In the genomic region with DNA sequence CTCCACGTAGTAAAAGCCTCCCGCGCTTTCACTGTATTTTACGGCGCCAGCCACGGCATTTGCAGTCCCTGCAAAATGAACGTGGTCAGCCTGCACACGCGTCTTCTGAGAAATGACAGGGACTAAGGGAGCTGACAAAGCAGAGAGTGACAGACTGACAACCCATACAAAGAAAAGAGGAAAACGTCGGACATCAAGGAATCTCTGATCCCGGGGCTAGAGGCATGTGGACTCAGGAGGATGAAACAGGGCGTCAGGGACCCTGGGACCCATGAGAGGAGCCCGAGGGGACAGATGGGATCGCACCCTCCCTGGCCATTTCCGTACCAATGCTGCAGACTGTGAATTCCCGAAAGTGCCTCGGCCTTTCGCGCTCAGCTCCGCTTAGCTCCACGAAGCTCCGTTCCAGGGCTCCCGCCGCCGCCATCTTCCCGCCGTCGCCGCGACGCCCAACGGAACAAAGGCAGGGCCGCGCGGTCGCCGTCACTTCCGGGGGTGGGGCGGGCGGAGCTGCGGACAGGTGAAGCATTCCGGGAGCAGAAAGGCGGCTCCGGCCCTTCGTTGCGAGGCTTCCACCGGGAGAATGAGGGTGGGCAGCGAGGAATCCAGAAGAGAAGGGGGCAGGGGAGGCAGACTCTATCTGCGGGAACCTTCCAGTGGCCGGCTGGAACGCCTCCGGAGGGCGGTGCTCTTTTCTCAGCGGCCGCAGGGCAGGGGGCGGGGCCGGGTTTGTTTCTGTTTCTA, we compare ENCODE assay signal across 1 cellular context.
TF ChIP-seq lines count a peak whose summit lies in the region.

Gene NUP160 (minus strand): TSS at position 459 of the 744 bp plus-strand sequence. CDS start 32 bp downstream, at position 427.

TF ChIP-seq in HepG2, 621 proteins besides CTCF, POLR2A, EP300 and RAD21 (continued from another document and continues in another):
- TF ChIP-seq REL (CRISPR knock-in tag; conservative IDR thresholded peaks at IDR 0.05), result peak; percentile 95
- no peak for TF ChIP-seq ZNF276 (CRISPR knock-in tag; IDR thresholded peaks at IDR 0.05; ENCODE audit: low read depth)
- TF ChIP-seq, protein P1, sequence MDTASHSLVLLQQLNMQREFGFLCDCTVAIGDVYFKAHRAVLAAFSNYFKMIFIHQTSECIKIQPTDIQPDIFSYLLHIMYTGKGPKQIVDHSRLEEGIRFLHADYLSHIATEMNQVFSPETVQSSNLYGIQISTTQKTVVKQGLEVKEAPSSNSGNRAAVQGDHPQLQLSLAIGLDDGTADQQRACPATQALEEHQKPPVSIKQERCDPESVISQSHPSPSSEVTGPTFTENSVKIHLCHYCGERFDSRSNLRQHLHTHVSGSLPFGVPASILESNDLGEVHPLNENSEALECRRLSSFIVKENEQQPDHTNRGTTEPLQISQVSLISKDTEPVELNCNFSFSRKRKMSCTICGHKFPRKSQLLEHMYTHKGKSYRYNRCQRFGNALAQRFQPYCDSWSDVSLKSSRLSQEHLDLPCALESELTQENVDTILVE (CRISPR knock-in tag; IDR thresholded peaks at IDR 0.05), result peak; percentile 20; the same call in 1 of the 2 replicates
- TF ChIP-seq EEA1 (CRISPR knock-in tag; IDR thresholded peaks at IDR 0.05; ENCODE audit: borderline replicate concordance), result 0 out of 2 replicates have a peak, but pooled peaks have one; percentile 18
- peak; percentile 85; the same call in 1 of the 2 replicates for TF ChIP-seq KLF9 (CRISPR knock-in tag; IDR thresholded peaks at IDR 0.05; ENCODE audit: low read depth)
- no peak; the same call in 1 of the 2 replicates for TF ChIP-seq PRMT3 (CRISPR knock-in tag; IDR thresholded peaks at IDR 0.05; ENCODE audit: borderline replicate concordance, low read depth)
- TF ChIP-seq ZMYM3 (CRISPR knock-in tag; IDR thresholded peaks at IDR 0.05), result no peak
- peak; percentile 83 for TF ChIP-seq SNAI1 (CRISPR knock-in tag; IDR thresholded peaks at IDR 0.05; ENCODE audit: borderline replicate concordance)
- TF ChIP-seq ZFX (CRISPR knock-in tag; IDR thresholded peaks at IDR 0.05; ENCODE audit: low read depth), result peak; percentile 88
- TF ChIP-seq PAF1 (CRISPR knock-in tag; IDR thresholded peaks at IDR 0.05), result no peak
- TF ChIP-seq ZNF44 (CRISPR knock-in tag; IDR thresholded peaks at IDR 0.05), result no peak; the same call in 1 of the 2 replicates
- peak; percentile 87 for TF ChIP-seq ATF7-NPFF (CRISPR knock-in tag; IDR thresholded peaks at IDR 0.05; ENCODE audit: low read depth)
- no peak for TF ChIP-seq CCAR2 (optimal IDR thresholded peaks at IDR 0.05; ENCODE audit: low read depth, low read length)
- peak; percentile 65; the same call in 1 of the 2 replicates for TF ChIP-seq NCOA1 (CRISPR knock-in tag; IDR thresholded peaks at IDR 0.05)
- TF ChIP-seq, protein P2, sequence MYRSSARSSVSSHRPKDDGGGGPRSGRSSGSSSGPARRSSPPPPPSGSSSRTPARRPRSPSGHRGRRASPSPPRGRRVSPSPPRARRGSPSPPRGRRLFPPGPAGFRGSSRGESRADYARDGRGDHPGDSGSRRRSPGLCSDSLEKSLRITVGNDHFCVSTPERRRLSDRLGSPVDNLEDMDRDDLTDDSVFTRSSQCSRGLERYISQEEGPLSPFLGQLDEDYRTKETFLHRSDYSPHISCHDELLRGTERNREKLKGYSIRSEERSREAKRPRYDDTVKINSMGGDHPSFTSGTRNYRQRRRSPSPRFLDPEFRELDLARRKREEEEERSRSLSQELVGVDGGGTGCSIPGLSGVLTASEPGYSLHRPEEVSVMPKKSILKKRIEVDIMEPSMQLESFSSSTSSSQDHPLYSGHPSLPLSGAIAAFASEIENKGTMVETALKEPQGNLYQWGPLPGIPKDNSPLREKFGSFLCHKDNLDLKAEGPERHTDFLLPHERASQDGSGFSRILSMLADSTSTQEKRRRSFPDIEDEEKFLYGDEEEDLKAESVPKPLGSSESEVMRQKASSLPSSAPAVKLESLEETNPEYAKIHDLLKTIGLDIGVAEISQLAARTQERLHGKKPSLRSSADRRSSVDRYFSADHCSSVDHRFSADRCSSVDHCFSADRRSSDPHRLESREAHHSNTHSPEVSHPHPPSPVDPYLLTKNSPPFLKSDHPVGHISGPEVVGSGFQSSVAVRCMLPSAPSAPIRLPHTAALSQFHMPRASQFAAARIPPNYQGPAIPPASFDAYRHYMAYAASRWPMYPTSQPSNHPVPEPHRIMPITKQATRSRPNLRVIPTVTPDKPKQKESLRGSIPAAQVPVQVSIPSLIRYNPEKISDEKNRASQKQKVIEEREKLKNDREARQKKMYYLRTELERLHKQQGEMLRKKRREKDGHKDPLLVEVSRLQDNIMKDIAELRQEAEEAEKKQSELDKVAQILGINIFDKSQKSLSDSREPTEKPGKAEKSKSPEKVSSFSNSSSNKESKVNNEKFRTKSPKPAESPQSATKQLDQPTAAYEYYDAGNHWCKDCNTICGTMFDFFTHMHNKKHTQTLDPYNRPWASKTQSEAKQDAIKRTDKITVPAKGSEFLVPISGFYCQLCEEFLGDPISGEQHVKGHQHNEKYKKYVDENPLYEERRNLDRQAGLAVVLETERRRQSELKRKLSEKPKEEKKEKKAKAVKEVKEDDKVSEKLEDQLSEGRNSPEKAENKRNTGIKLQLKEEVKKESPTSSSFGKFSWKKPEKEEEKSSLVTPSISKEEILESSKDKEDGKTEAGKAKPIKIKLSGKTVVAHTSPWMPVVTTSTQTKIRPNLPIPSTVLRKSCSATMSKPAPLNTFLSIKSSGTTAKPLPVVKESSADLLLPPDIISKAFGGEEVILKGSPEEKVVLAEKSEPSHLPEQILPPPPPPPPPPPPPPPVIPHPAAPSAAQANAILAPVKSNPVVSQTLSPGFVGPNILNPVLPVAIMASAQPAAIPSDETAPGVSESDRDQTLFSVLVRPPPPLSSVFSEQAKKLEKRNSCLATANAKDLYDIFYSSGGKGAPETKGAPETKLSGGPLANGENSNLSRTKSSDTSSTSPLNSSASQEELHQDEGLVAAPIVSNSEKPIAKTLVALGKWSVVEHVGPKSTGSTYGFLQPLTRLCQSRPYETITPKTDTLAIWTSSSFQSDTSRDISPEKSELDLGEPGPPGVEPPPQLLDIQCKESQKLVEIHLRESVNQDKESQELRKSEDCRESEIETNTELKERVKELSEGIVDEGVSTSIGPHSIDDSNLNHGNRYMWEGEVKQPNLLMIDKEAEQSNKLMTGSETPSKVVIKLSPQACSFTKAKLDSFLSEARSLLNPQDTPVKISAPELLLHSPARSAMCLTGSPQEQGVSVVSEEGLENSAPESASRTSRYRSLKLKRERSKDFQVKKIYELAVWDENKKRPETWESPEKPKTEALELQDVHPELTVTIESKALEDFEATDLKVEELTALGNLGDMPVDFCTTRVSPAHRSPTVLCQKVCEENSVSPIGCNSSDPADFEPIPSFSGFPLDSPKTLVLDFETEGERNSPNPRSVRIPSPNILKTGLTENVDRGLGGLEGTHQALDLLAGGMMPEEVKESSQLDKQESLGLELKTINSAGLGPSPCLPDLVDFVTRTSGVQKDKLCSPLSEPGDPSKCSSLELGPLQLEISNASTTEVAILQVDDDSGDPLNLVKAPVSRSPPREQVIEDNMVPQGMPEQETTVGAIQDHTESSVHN (CRISPR knock-in tag; IDR thresholded peaks at IDR 0.05), result no peak
- peak; percentile 97 for TF ChIP-seq HOXA3 (CRISPR knock-in tag; IDR thresholded peaks at IDR 0.05)
- TF ChIP-seq TFDP2 (CRISPR knock-in tag; IDR thresholded peaks at IDR 0.05), result peak; percentile 87
- TF ChIP-seq ASH2L (IDR thresholded peaks at IDR 0.05; ENCODE audit: insufficient read length, low read depth, low read length), result peak; percentile 84
- no peak; the same call in 1 of the 2 replicates for TF ChIP-seq HDAC2 (CRISPR knock-in tag; IDR thresholded peaks at IDR 0.05)
- TF ChIP-seq, protein P3, sequence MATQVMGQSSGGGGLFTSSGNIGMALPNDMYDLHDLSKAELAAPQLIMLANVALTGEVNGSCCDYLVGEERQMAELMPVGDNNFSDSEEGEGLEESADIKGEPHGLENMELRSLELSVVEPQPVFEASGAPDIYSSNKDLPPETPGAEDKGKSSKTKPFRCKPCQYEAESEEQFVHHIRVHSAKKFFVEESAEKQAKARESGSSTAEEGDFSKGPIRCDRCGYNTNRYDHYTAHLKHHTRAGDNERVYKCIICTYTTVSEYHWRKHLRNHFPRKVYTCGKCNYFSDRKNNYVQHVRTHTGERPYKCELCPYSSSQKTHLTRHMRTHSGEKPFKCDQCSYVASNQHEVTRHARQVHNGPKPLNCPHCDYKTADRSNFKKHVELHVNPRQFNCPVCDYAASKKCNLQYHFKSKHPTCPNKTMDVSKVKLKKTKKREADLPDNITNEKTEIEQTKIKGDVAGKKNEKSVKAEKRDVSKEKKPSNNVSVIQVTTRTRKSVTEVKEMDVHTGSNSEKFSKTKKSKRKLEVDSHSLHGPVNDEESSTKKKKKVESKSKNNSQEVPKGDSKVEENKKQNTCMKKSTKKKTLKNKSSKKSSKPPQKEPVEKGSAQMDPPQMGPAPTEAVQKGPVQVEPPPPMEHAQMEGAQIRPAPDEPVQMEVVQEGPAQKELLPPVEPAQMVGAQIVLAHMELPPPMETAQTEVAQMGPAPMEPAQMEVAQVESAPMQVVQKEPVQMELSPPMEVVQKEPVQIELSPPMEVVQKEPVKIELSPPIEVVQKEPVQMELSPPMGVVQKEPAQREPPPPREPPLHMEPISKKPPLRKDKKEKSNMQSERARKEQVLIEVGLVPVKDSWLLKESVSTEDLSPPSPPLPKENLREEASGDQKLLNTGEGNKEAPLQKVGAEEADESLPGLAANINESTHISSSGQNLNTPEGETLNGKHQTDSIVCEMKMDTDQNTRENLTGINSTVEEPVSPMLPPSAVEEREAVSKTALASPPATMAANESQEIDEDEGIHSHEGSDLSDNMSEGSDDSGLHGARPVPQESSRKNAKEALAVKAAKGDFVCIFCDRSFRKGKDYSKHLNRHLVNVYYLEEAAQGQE (IDR thresholded peaks at IDR 0.05; ENCODE audit: borderline replicate concordance in 1 of 2, low read depth in 1 of 2, low read length in 2 of 2), result peak in 1 of 2 experiments; percentile 50; a peak in 1 of 4 replicates
- no peak for TF ChIP-seq MNT (IDR thresholded peaks at IDR 0.05)
- TF ChIP-seq MATR3 (CRISPR knock-in tag; IDR thresholded peaks at IDR 0.05), result no peak
- TF ChIP-seq, protein P4, sequence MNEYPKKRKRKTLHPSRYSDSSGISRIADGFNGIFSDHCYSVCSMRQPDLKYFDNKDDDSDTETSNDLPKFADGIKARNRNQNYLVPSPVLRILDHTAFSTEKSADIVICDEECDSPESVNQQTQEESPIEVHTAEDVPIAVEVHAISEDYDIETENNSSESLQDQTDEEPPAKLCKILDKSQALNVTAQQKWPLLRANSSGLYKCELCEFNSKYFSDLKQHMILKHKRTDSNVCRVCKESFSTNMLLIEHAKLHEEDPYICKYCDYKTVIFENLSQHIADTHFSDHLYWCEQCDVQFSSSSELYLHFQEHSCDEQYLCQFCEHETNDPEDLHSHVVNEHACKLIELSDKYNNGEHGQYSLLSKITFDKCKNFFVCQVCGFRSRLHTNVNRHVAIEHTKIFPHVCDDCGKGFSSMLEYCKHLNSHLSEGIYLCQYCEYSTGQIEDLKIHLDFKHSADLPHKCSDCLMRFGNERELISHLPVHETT (CRISPR knock-in tag; conservative IDR thresholded peaks at IDR 0.05), result no peak
- no peak for TF ChIP-seq FUBP1 (CRISPR knock-in tag; IDR thresholded peaks at IDR 0.05; ENCODE audit: borderline replicate concordance)
- peak; percentile 87; the same call in 1 of the 2 replicates for TF ChIP-seq KAT7 (CRISPR knock-in tag; IDR thresholded peaks at IDR 0.05; ENCODE audit: borderline replicate concordance)
